In genomic region chr10:124305984-124306383, GRCh38 we compare ENCODE assay signal across 22 cellular contexts.
DNase-seq lines count a peak whose midpoint lies in the region; ATAC-seq, FAIRE-seq and TF ChIP-seq lines count a peak whose summit lies in the region.
"Had no signal": no experiment of that assay in that cellular context is flagged by ENCODE, and none has a peak within 500 bp of the region (broad histone marks: within the 10 kb centered on the region; RNA-seq: fewer than 3 reads in every experiment).

No MANE protein-coding gene starts in this region.

- H4K8ac ChIP-seq in H1 (ENCODE audit: extremely low read depth, insufficient read depth, low read length) = no peak overlapping the region
- no peak overlapping the region for H4K8ac ChIP-seq in neuronal stem cell (ENCODE audit: low read depth, low read length)

- H2AK5ac ChIP-seq in H1 (ENCODE audit: low read depth, low read length) (no peak overlapping the region), neuronal stem cell (ENCODE audit: low read depth, low read length) (no peak overlapping the region)

- H3K18ac ChIP-seq in H1 (ENCODE audit: extremely low read depth, low read length) (no peak overlapping the region), neuronal stem cell (ENCODE audit: low read length) (no peak overlapping the region)

- DNase-seq in HepG2 (ENCODE audit: low spot score) (no peak), right lobe of liver (no peak), H1 (ENCODE audit: low read depth in 1 of 2, low spot score in 2 of 2) (no peak), neuronal stem cell (ENCODE audit: low spot score) (no peak), urothelium cell line (ENCODE audit: low spot score) (no peak), GM19240 (ENCODE audit: insufficient read length, low spot score) (no peak), nucleus accumbens (lab: John Stamatoyannopoulos, UW) (no peak)
- DNase-seq: Caco-2; Calu3; CD4-positive, alpha-beta T cell; CD8-positive, alpha-beta T cell; DMS79 treated with DMSO at 0.1 percent for 48 hours; GF-D8 had no signal

- no peak for ATAC-seq in HepG2
- ATAC-seq in right lobe of liver = no peak
- no peak for ATAC-seq in HG03108 (IDR thresholded peaks at IDR 0.05; ENCODE audit: unreplicated experiment)
- ATAC-seq: A549; CD8-positive, alpha-beta T cell had no signal

- H4K20me1 ChIP-seq in HepG2 (ENCODE audit: insufficient read depth, low read length) = no peaks in the 10 kb centered on the region
- H4K20me1 ChIP-seq in H1 (replicated peaks in 1 of 2; ENCODE audit: control insufficient read depth in 1 of 2, insufficient read depth in 2 of 2, low read length in 2 of 2) = no peaks in the 10 kb centered on the region
- H4K20me1 ChIP-seq: BLaER1 treated with 17β-estradiol and CSF1 and Interleukin-3, amounts not matched to agents 10 nM and 100 nM had no signal

- intact Hi-C loops in HepG2 (cut with micrococcal nuclease; ENCODE audit: unreplicated experiment) = no loop called here
- intact Hi-C loops in right lobe of liver (cut with DNase I) = no loop called here

- H2BK20ac ChIP-seq in H1 (ENCODE audit: low read length) = no peak overlapping the region

- CTCF ChIA-PET in HepG2 (lab: Yijun Ruan, JAX; ENCODE audit: low intra/inter-chr PET ratio, low total read pairs) = no interaction called here
- CTCF ChIA-PET in H1 (lab: Charles Lee; ENCODE audit: partially characterized antibody) = no interaction called here

- H3K4ac ChIP-seq in H1 (replicated peaks; ENCODE audit: insufficient read length, low read depth, low read length) = no peak overlapping the region
- no peak overlapping the region for H3K4ac ChIP-seq in neuronal stem cell (ENCODE audit: low read length)

- H3K4me1 ChIP-seq in HepG2 (ENCODE audit: insufficient read depth, low read length) (no peaks in the 10 kb centered on the region), right lobe of liver (no peaks in the 10 kb centered on the region), H1 (replicated peaks in 1 of 4; ENCODE audit: control insufficient read depth in 3 of 4, insufficient read depth in 4 of 4, low read length in 3 of 4) (no peaks in the 10 kb centered on the region), neuronal stem cell (ENCODE audit: control insufficient read depth in 2 of 2, insufficient read depth in 1 of 2, low read depth in 1 of 2, low read length in 2 of 2) (no peaks in the 10 kb centered on the region)
- H3K4me1 ChIP-seq: A549, Caco-2 had no signal

- no TSS peak for BruUV-seq in HepG2 (replicated peaks; lab: Mats Ljungman, UMichigan)

- no peak for TF ChIP-seq EP300 in HepG2 (IDR thresholded peaks at IDR 0.05; ENCODE audit: low read depth in 2 of 2, low read length in 2 of 2)
- no peak for TF ChIP-seq EP300 in HepG2 (CRISPR knock-in tag; IDR thresholded peaks at IDR 0.05; ENCODE audit: borderline replicate concordance)
- TF ChIP-seq EP300 in H1 (IDR thresholded peaks at IDR 0.05; ENCODE audit: borderline replicate concordance in 1 of 2, low read depth in 2 of 2, low read length in 2 of 2) = no peak

- no peak overlapping the region for H2BK12ac ChIP-seq in H1 (ENCODE audit: low read depth, low read length)
- H2BK12ac ChIP-seq in neuronal stem cell (ENCODE audit: low read length) = no peak overlapping the region

- H3K27ac ChIP-seq in HepG2 (ENCODE audit: extremely low read length, insufficient read depth, low read length) (no peak overlapping the region), right lobe of liver (no peak overlapping the region), H1 (ENCODE audit: low read depth, low read length) (no peak overlapping the region), neuronal stem cell (replicated peaks; ENCODE audit: low read length) (no peak overlapping the region)
- H3K27ac ChIP-seq: 22Rv1, A549, C4-2B had no signal

- H2AFZ ChIP-seq in HepG2 (ENCODE audit: low read length) = no peak overlapping the region
- H2AFZ ChIP-seq in H1 (ENCODE audit: low read length) = no peak overlapping the region
- H2AFZ ChIP-seq in neuronal stem cell (ENCODE audit: low read length) = no peak overlapping the region

- H3K9ac ChIP-seq in HepG2 (ENCODE audit: insufficient read depth, low read depth, low read length) (no peak overlapping the region), H1 (replicated peaks in 1 of 4; ENCODE audit: extremely low read depth in 1 of 4, low read depth in 3 of 4, low read length in 3 of 4) (no peak overlapping the region), neuronal stem cell (ENCODE audit: low read depth, low read length, poor library complexity) (no peak overlapping the region)

- H3K27me3 ChIP-seq in HepG2 (ENCODE audit: control insufficient read depth in 1 of 2, insufficient read depth in 2 of 2, low read length in 2 of 2) (peaks cover 0 to 1% of the 10 kb centered on the region in 2 experiments; a peak in 1 of 5 replicates), right lobe of liver (no peaks in the 10 kb centered on the region), H1 (replicated peaks in 1 of 4; ENCODE audit: control insufficient read depth in 3 of 4, extremely low read depth in 1 of 4, insufficient read depth in 3 of 4, low read length in 3 of 4) (no peaks in the 10 kb centered on the region), neuronal stem cell (ENCODE audit: control insufficient read depth in 3 of 3, insufficient read depth in 3 of 3, low read depth in 1 of 3, low read length in 3 of 3) (no peaks in the 10 kb centered on the region)
- H3K27me3 ChIP-seq: BLaER1 treated with 17β-estradiol and CSF1 and Interleukin-3, amounts not matched to agents 10 nM and 100 nM had no signal

- H3K9me3 ChIP-seq in HepG2 (ENCODE audit: low read length) (peaks cover 12% of the 10 kb centered on the region), right lobe of liver (no peaks in the 10 kb centered on the region), H1 (ENCODE audit: insufficient read depth in 2 of 2, low read depth in 1 of 2, low read length in 1 of 2) (peaks cover 10 to 11% of the 10 kb centered on the region in 2 experiments), neuronal stem cell (replicated peaks in 1 of 2; ENCODE audit: control insufficient read depth in 2 of 2, insufficient read depth in 1 of 2, low read depth in 1 of 2, low read length in 2 of 2) (peaks cover 0 to 6% of the 10 kb centered on the region in 2 donors)

- TF ChIP-seq POLR2A in HepG2 (IDR thresholded peaks at IDR 0.05; ENCODE audit: insufficient read depth in 1 of 2, low read depth in 2 of 2, low read length in 2 of 2) (no peak), right lobe of liver (IDR thresholded peaks at IDR 0.05) (no peak), H1 (IDR thresholded peaks at IDR 0.05; ENCODE audit: control extremely low read depth in 1 of 2, low read depth in 2 of 2, low read length in 2 of 2) (no peak)

- FAIRE-seq in HepG2 (lab: Jason Lieb, UNC) (no peak), H1 (lab: Jason Lieb, UNC) (no peak), urothelium cell line (lab: Jason Lieb, UNC) (peak; percentile 96)
- FAIRE-seq: A549, D721Med, G401.6, GM12892, GM18507 had no signal

- H3K23ac ChIP-seq in H1 (ENCODE audit: insufficient read length) (no peak overlapping the region), neuronal stem cell (ENCODE audit: low read depth, low read length, poor library complexity) (no peak overlapping the region)

- H3K79me1 ChIP-seq in H1 (ENCODE audit: low read depth, low read length) = no peaks in the 10 kb centered on the region
- no peaks in the 10 kb centered on the region for H3K79me1 ChIP-seq in neuronal stem cell (ENCODE audit: low read depth, low read length)

- H2BK120ac ChIP-seq in H1 (replicated peaks; ENCODE audit: low read depth, low read length) (no peak overlapping the region), neuronal stem cell (ENCODE audit: low read depth, low read length) (no peak overlapping the region)

- H3K23me2 ChIP-seq in H1 (ENCODE audit: low read depth, low read length) = peaks cover 6% of the 10 kb centered on the region; the same call in 1 of the 2 replicates

- no peak for TF ChIP-seq CTCF in HepG2 (CRISPR knock-in tag; IDR thresholded peaks at IDR 0.05)
- no peak for TF ChIP-seq CTCF in right lobe of liver (IDR thresholded peaks at IDR 0.05)
- TF ChIP-seq CTCF in H1 (IDR thresholded peaks at IDR 0.05; ENCODE audit: control extremely low read depth in 1 of 3, insufficient read depth in 1 of 3, low read depth in 1 of 3, low read length in 3 of 3) = no peak

- H3K4me2 ChIP-seq in HepG2 (ENCODE audit: low read depth, low read length) (no peak overlapping the region), H1 (ENCODE audit: insufficient read depth in 1 of 2, low read depth in 2 of 2, low read length in 2 of 2) (no peak overlapping the region), neuronal stem cell (ENCODE audit: insufficient read depth, low read length, poor library complexity, severe bottlenecking) (no peak overlapping the region)
- H3K4me2 ChIP-seq: A549 had no signal

- H4K91ac ChIP-seq in H1 (replicated peaks; ENCODE audit: insufficient read length, low read length) (no peak overlapping the region), neuronal stem cell (ENCODE audit: low read depth, low read length, poor library complexity) (peak overlapping the region; percentile 20)

- no peak overlapping the region for H2BK15ac ChIP-seq in H1 (ENCODE audit: low read length)
- no peak overlapping the region for H2BK15ac ChIP-seq in neuronal stem cell (ENCODE audit: low read length)

- no peak overlapping the region for H4K5ac ChIP-seq in H1 (ENCODE audit: insufficient read length, low read depth, low read length)

- H3K79me2 ChIP-seq in HepG2 (ENCODE audit: insufficient read depth, low read length) = no peaks in the 10 kb centered on the region
- H3K79me2 ChIP-seq in H1 (ENCODE audit: control insufficient read depth in 1 of 2, insufficient read depth in 2 of 2, low read length in 2 of 2) = no peaks in the 10 kb centered on the region

- WGBS in HepG2 (ENCODE audit: low lambda C conversion rate) = 0% methylated on average over 1 of the region's 1 CpG
- 44% methylated on average over 1 of the region's 1 CpG for WGBS in right lobe of liver (ENCODE audit: insufficient coverage, low coverage, low lambda C conversion rate, missing lambda C conversion rate)
- 88% methylated on average over 1 of the region's 1 CpG; no CpG with 5 or more reads in 1 of the 2 experiments for whole genome bisulfite sequencing in H1 (ENCODE audit: extremely low coverage in 1 of 2, insufficient coverage in 1 of 2, insufficient read length in 1 of 2, insufficient replicate concordance in 2 of 2, low coverage in 1 of 2, low lambda C conversion rate in 2 of 2, missing lambda C conversion rate in 1 of 2), 2 experiments
- WGBS in neuronal stem cell (ENCODE audit: extremely low coverage in 2 of 2, insufficient read length in 2 of 2, insufficient replicate concordance in 1 of 2), 2 donors = 100% methylated on average over 1 of the region's 1 CpG

- no peaks in the 10 kb centered on the region for H3K36me3 ChIP-seq in HepG2 (replicated peaks in 1 of 2; ENCODE audit: control insufficient read depth in 1 of 2, insufficient read depth in 2 of 2, low read length in 2 of 2)
- H3K36me3 ChIP-seq in right lobe of liver = no peaks in the 10 kb centered on the region
- no peaks in the 10 kb centered on the region for H3K36me3 ChIP-seq in H1 (ENCODE audit: control insufficient read depth in 2 of 4, insufficient read depth in 4 of 4, low read length in 3 of 4)
- no peaks in the 10 kb centered on the region for H3K36me3 ChIP-seq in neuronal stem cell (replicated peaks in 1 of 2; ENCODE audit: control insufficient read depth in 2 of 2, insufficient read depth in 2 of 2, low read length in 2 of 2)

- no peak overlapping the region for H2BK5ac ChIP-seq in H1 (ENCODE audit: low read depth, low read length)
- H2BK5ac ChIP-seq in neuronal stem cell (ENCODE audit: low read length) = no peak overlapping the region

- TF ChIP-seq RAD21 in HepG2 (CRISPR knock-in tag; IDR thresholded peaks at IDR 0.05) (no peak), H1 (IDR thresholded peaks at IDR 0.05 in 1 of 2, conservative IDR thresholded peaks at IDR 0.05 in 1 of 2; ENCODE audit: low read depth in 2 of 2, low read length in 2 of 2) (no peak)

- H3K56ac ChIP-seq in H1 (replicated peaks; ENCODE audit: insufficient read length, low read depth, low read length) = peak overlapping the region; percentile 50

- POLR2A ChIA-PET in HepG2 (lab: Yijun Ruan, JAX) (no interaction called here), H1 (lab: Charles Lee; ENCODE audit: partially characterized antibody) (no interaction called here)

- H3K4me3 ChIP-seq in HepG2 (replicated peaks in 1 of 3; ENCODE audit: insufficient read depth in 1 of 3, low read depth in 2 of 3, low read length in 3 of 3) = no peak overlapping the region
- no peak overlapping the region for H3K4me3 ChIP-seq in right lobe of liver
- no peak overlapping the region for H3K4me3 ChIP-seq in H1 (ENCODE audit: extremely low read depth in 1 of 4, insufficient read depth in 2 of 4, low read depth in 3 of 4, low read length in 4 of 4)
- no peak overlapping the region for H3K4me3 ChIP-seq in neuronal stem cell (ENCODE audit: low read length in 2 of 2)
- H3K4me3 ChIP-seq: A549; BLaER1 treated with 17β-estradiol and CSF1 and Interleukin-3, amounts not matched to agents 10 nM and 100 nM had no signal

- H3K14ac ChIP-seq in H1 (ENCODE audit: insufficient read length) = no peak overlapping the region
- no peak overlapping the region for H3K14ac ChIP-seq in neuronal stem cell (ENCODE audit: low read length)

- in situ Hi-C loops in HepG2 (cut with HindIII; ENCODE audit: extremely low pct_ligation_motif_present, low pct_unique_long_range_greater_than_20kb) = no loop called here
